In genomic region chr9:136726631-136727191, GRCh38 we compare ENCODE assay signal across 1 cellular context.
A peak's percentile ranks its signal among the peaks of the same experiment; 100 is the strongest.
TF ChIP-seq lines count a peak whose summit lies in the region.

No MANE protein-coding gene starts in this region.

TF ChIP-seq in K562, 482 proteins besides CTCF, POLR2A, EP300 and RAD21 (continued from another document and continues in another):
- TF ChIP-seq E2F8 (IDR thresholded peaks at IDR 0.05; ENCODE audit: low read depth, partially characterized antibody) = peak; percentile 27
- no peak for TF ChIP-seq U2AF1 (optimal IDR thresholded peaks at IDR 0.05; ENCODE audit: low read depth, low read length)
- TF ChIP-seq ZNF232 (CRISPR knock-in tag; IDR thresholded peaks at IDR 0.05) = 0 out of 2 replicates have a peak, but pooled peaks have one; percentile 42
- no peak for TF ChIP-seq PREB (CRISPR knock-in tag; IDR thresholded peaks at IDR 0.05)
- no peak for TF ChIP-seq FOXA1 (IDR thresholded peaks at IDR 0.05; ENCODE audit: borderline replicate concordance)
- TF ChIP-seq NCOA6 (IDR thresholded peaks at IDR 0.05) = no peak
- TF ChIP-seq SMAD4 (CRISPR knock-in tag; conservative IDR thresholded peaks at IDR 0.05) = 0 out of 2 replicates have a peak, but pooled peaks have one; percentile 41
- no peak for TF ChIP-seq CLOCK (CRISPR knock-in tag; IDR thresholded peaks at IDR 0.05; ENCODE audit: borderline replicate concordance)
- TF ChIP-seq ARID4B (CRISPR knock-in tag; IDR thresholded peaks at IDR 0.05) = 0 out of 2 replicates have a peak, but pooled peaks have one; percentile 44
- no peak for TF ChIP-seq ATF1 (CRISPR knock-in tag; IDR thresholded peaks at IDR 0.05)
- TF ChIP-seq ATF1 (tag; IDR thresholded peaks at IDR 0.05) = peak; percentile 63
- peak; percentile 43 for TF ChIP-seq PKNOX1 (IDR thresholded peaks at IDR 0.05)
- no peak for TF ChIP-seq ADNP (tag; IDR thresholded peaks at IDR 0.05)
- TF ChIP-seq TARDBP (IDR thresholded peaks at IDR 0.05) = 0 out of 2 replicates have a peak, but pooled peaks have one; percentile 25
- no peak for TF ChIP-seq NFIX (CRISPR knock-in tag; IDR thresholded peaks at IDR 0.05; ENCODE audit: low read depth)
- no peak for TF ChIP-seq TSC22D4 (tag; IDR thresholded peaks at IDR 0.05)
- TF ChIP-seq NFE2 (IDR thresholded peaks at IDR 0.05; ENCODE audit: low read depth) = peak; percentile 37; the same call in 1 of the 2 replicates
- peak; percentile 53; the same call in 1 of the 2 replicates for TF ChIP-seq ETS1 (conservative IDR thresholded peaks at IDR 0.05; ENCODE audit: control insufficient read depth, low read depth, low read length)
- peak; percentile 63; the same call in 1 of the 2 replicates for TF ChIP-seq NKRF (IDR thresholded peaks at IDR 0.05; ENCODE audit: borderline replicate concordance)
- peak; percentile 5 for TF ChIP-seq KDM5B (IDR thresholded peaks at IDR 0.05; ENCODE audit: insufficient replicate concordance, low read depth, low read length)
- no peak for TF ChIP-seq ZNF76 (CRISPR knock-in tag; IDR thresholded peaks at IDR 0.05; ENCODE audit: borderline replicate concordance)
- no peak for TF ChIP-seq PTTG1 (tag; IDR thresholded peaks at IDR 0.05; ENCODE audit: low read depth)
- peak; percentile 52; the same call in 1 of the 2 replicates for TF ChIP-seq POLR2AphosphoS5 (IDR thresholded peaks at IDR 0.05; ENCODE audit: control insufficient read depth, insufficient read depth, low read depth, low read length)
- TF ChIP-seq TAF1 (IDR thresholded peaks at IDR 0.05; ENCODE audit: control insufficient read depth, extremely low read depth, insufficient read depth, low read length, severe bottlenecking) = no peak
- TF ChIP-seq NFYB (IDR thresholded peaks at IDR 0.05; ENCODE audit: extremely low read depth, insufficient read length) = no peak
- no peak for TF ChIP-seq RNF2 (IDR thresholded peaks at IDR 0.05)
- TF ChIP-seq CEBPB (tag; IDR thresholded peaks at IDR 0.05) = 0 out of 2 replicates have a peak, but pooled peaks have one; percentile 12
- TF ChIP-seq JUN (IDR thresholded peaks at IDR 0.05; ENCODE audit: borderline replicate concordance, low read depth, low read length) = peak; percentile 21; the same call in 1 of the 2 replicates
- TF ChIP-seq JUN (CRISPR knock-in tag; IDR thresholded peaks at IDR 0.05; ENCODE audit: borderline replicate concordance) = no peak
- peak in 1 of 2 experiments; percentile 50 for TF ChIP-seq AFF1 (IDR thresholded peaks at IDR 0.05; ENCODE audit: low read depth in 1 of 2, partially characterized antibody in 2 of 2)
- TF ChIP-seq CEBPZ (IDR thresholded peaks at IDR 0.05; ENCODE audit: borderline replicate concordance, low read depth, low read length) = no peak
- peak; percentile 20 for TF ChIP-seq MEIS2 (IDR thresholded peaks at IDR 0.05; ENCODE audit: partially characterized antibody)
